ENCODE assay signal across 35 cellular contexts in genomic region chr10:105502076-105502475, GRCh38.
"Had no signal": no experiment of that assay in that cellular context is flagged by ENCODE, and none has a peak within 500 bp of the region (broad histone marks: within the 10 kb centered on the region; RNA-seq: fewer than 3 reads in every experiment).

No MANE protein-coding gene starts in this region.

- H3K36me3 Mint-ChIP-seq: activated naive CD4-positive, alpha-beta T cell treated with anti-CD3 and anti-CD28 coated beads, Interleukin-2, amount 50 U/mL, for 72 hours; activated naive CD8-positive, alpha-beta T cell treated with anti-CD3 and anti-CD28 coated beads for 36 hours had no signal

- H3K4me1 Mint-ChIP-seq: activated B cell treated with CpG ODN at 0.5 μM for 24 hours; activated CD4-positive, alpha-beta T cell treated with anti-CD3 and anti-CD28 coated beads, Interleukin-2, amount 10 ng/mL, durations not matched to agents 24 days and 14 days; activated naive CD8-positive, alpha-beta T cell treated with anti-CD3 and anti-CD28 coated beads for 36 hours; activated T-helper 17 cell treated with anti-CD3 and anti-CD28 coated beads, Interleukin-2, amount 50 U/mL, for 72 hours had no signal

- H3K27me3 ChIP-seq: adrenal gland, body of pancreas, brain microvascular endothelial cell, breast epithelium had no signal

- H3K36me3 ChIP-seq: adrenal gland, brain microvascular endothelial cell, breast epithelium had no signal

- H3K4me3 Mint-ChIP-seq: activated B cell treated with CpG ODN at 0.5 μM for 24 hours; activated CD4-positive, alpha-beta memory T cell treated with anti-CD3 and anti-CD28 coated beads for 36 hours; activated CD4-positive, alpha-beta T cell treated with anti-CD3 and anti-CD28 coated beads, Interleukin-2, amount 10 ng/mL, durations not matched to agents 24 days and 14 days; activated CD8-positive, alpha-beta T cell treated with anti-CD3 and anti-CD28 coated beads for 36 hours; activated naive CD4-positive, alpha-beta T cell treated with anti-CD3 and anti-CD28 coated beads for 36 hours; activated naive CD8-positive, alpha-beta T cell treated with anti-CD3 and anti-CD28 coated beads for 36 hours; activated T-cell treated with anti-CD3 and anti-CD28 coated beads, Interleukin-2, amount 50 U/mL, for 4 hours; activated T-cell treated with anti-CD3 and anti-CD28 coated beads, Interleukin-2, amount 50 U/mL, for 72 hours; activated T-helper 1 cell treated with anti-CD3 and anti-CD28 coated beads, Interleukin-12 subunit alpha, Interleukin-12 subunit beta, Interleukin-2, Interleukin-4 antibody, amounts not matched to agents 30 ng/mL and 10 ng/mL and 1 ng/mL, durations not matched to agents 14 hours and 24 hours and 36 hours; activated T-helper 17 cell treated with anti-CD3 and anti-CD28 coated beads, Interleukin-2, amount 50 U/mL, for 72 hours; T-helper 1 cell treated with Interleukin-12 subunit alpha and Interleukin-12 subunit beta and Interleukin-4 antibody, amounts not matched to agents 30 μg/mL and 1 μg/mL, for 36 hours; T-helper 2 cell treated with Interferon-gamma antibody and Interleukin-4, amounts not matched to agents 5 μg/mL and 100 μg/mL, for 36 hours had no signal

- H3K9me3 Mint-ChIP-seq: activated B cell treated with CpG ODN at 0.5 μM for 24 hours; activated CD4-positive, alpha-beta memory T cell treated with anti-CD3 and anti-CD28 coated beads for 36 hours; activated CD4-positive, alpha-beta T cell treated with anti-CD3 and anti-CD28 coated beads, Interleukin-2, amount 10 ng/mL, durations not matched to agents 24 days and 14 days; activated naive CD4-positive, alpha-beta T cell treated with anti-CD3 and anti-CD28 coated beads for 36 hours; activated naive CD4-positive, alpha-beta T cell treated with anti-CD3 and anti-CD28 coated beads, Interleukin-2, amount 50 U/mL, for 72 hours; activated naive CD8-positive, alpha-beta T cell treated with anti-CD3 and anti-CD28 coated beads for 36 hours; activated T-helper 1 cell treated with anti-CD3 and anti-CD28 coated beads, Interleukin-12 subunit alpha, Interleukin-12 subunit beta, Interleukin-2, Interleukin-4 antibody, amounts not matched to agents 30 ng/mL and 10 ng/mL and 1 ng/mL, durations not matched to agents 14 hours and 24 hours and 36 hours; T-helper 2 cell treated with Interferon-gamma antibody and Interleukin-4, amounts not matched to agents 5 μg/mL and 100 μg/mL, for 36 hours had no signal

- DNase-seq: activated B cell treated with CpG ODN at 0.5 μM for 24 hours; activated CD4-positive, alpha-beta memory T cell treated with anti-CD3 and anti-CD28 coated beads for 36 hours; activated CD4-positive, alpha-beta T cell treated with anti-CD3 and anti-CD28 coated beads for 4 hours; activated CD4-positive, alpha-beta T cell treated with anti-CD3 and anti-CD28 coated beads, Interleukin-2, amount 10 ng/mL, durations not matched to agents 24 days and 14 days; activated CD4-positive, alpha-beta T cell treated with anti-CD3 and anti-CD28 coated beads, Interleukin-2, amount 50 U/mL, for 1 hour; activated CD4-positive, alpha-beta T cell treated with anti-CD3 and anti-CD28 coated beads, Interleukin-2, amount 50 U/mL, for 4 hours; activated CD4-positive, CD25-positive, alpha-beta regulatory T cell treated with anti-CD3 and anti-CD28 coated beads, Interleukin-2, amount 50 U/mL, for 72 hours; activated CD8-positive, alpha-beta memory T cell treated with anti-CD3 and anti-CD28 coated beads, Interleukin-2, amount 50 U/mL, for 4 hours; activated CD8-positive, alpha-beta T cell treated with anti-CD3 and anti-CD28 coated beads for 36 hours; activated effector memory CD4-positive, alpha-beta T cell treated with anti-CD3 and anti-CD28 coated beads, Interleukin-2, amount 50 U/mL, for 16 hours; activated gamma-delta T cell treated with Interleukin-2 at 50 U/mL for 16 hours; activated naive CD4-positive, alpha-beta T cell; activated naive CD4-positive, alpha-beta T cell treated with anti-CD3 and anti-CD28 coated beads for 36 hours; activated naive CD4-positive, alpha-beta T cell treated with anti-CD3 and anti-CD28 coated beads, Interleukin-2, amount 50 U/mL, for 16 hours; activated naive CD8-positive, alpha-beta T cell treated with anti-CD3 and anti-CD28 coated beads for 36 hours; activated T-cell treated with anti-CD3 and anti-CD28 coated beads for 4 hours; activated T-cell treated with anti-CD3 and anti-CD28 coated beads, Interleukin-2, amount 50 U/mL, for 1 hour; activated T-cell treated with anti-CD3 and anti-CD28 coated beads, Interleukin-2, amount 50 U/mL, for 4 hours; activated T-cell treated with anti-CD3 and anti-CD28 coated beads, Interleukin-2, amount 50 U/mL, for 72 hours; adrenal gland; amniotic stem cell; aorta; body of pancreas; brain microvascular endothelial cell; central memory CD4-positive, alpha-beta T cell; T-helper 1 cell; T-helper 2 cell; T-helper 9 cell had no signal

- H3K9me3 ChIP-seq: adrenal gland, body of pancreas, breast epithelium had no signal

- H3K4me3 ChIP-seq: adrenal gland, body of pancreas, breast epithelium had no signal

- H3K4me1 ChIP-seq: adrenal gland, body of pancreas, breast epithelium had no signal

- H3K27me3 Mint-ChIP-seq: activated B cell treated with CpG ODN at 0.5 μM for 24 hours; activated CD4-positive, alpha-beta memory T cell treated with anti-CD3 and anti-CD28 coated beads for 36 hours; activated CD4-positive, alpha-beta T cell treated with anti-CD3 and anti-CD28 coated beads, Interleukin-2, amount 10 ng/mL, durations not matched to agents 24 days and 14 days; activated CD8-positive, alpha-beta T cell treated with anti-CD3 and anti-CD28 coated beads for 36 hours; activated naive CD8-positive, alpha-beta T cell treated with anti-CD3 and anti-CD28 coated beads for 36 hours; activated T-helper 17 cell treated with anti-CD3 and anti-CD28 coated beads, Interleukin-2, amount 50 U/mL, for 72 hours had no signal

- H3K27ac ChIP-seq: adrenal gland, body of pancreas, brain microvascular endothelial cell, breast epithelium, VCaP had no signal

- H3K27ac Mint-ChIP-seq: activated B cell treated with CpG ODN at 0.5 μM for 24 hours; activated CD4-positive, alpha-beta memory T cell treated with anti-CD3 and anti-CD28 coated beads for 36 hours; activated CD4-positive, alpha-beta T cell treated with anti-CD3 and anti-CD28 coated beads, Interleukin-2, amount 10 ng/mL, durations not matched to agents 24 days and 14 days; activated CD8-positive, alpha-beta T cell treated with anti-CD3 and anti-CD28 coated beads for 36 hours; activated naive CD4-positive, alpha-beta T cell treated with anti-CD3 and anti-CD28 coated beads for 36 hours; activated naive CD4-positive, alpha-beta T cell treated with anti-CD3 and anti-CD28 coated beads, Interleukin-2, amount 50 U/mL, for 72 hours; activated naive CD8-positive, alpha-beta T cell treated with anti-CD3 and anti-CD28 coated beads for 36 hours; activated T-cell treated with anti-CD3 and anti-CD28 coated beads, Interleukin-2, amount 50 U/mL, for 72 hours; activated T-helper 1 cell treated with anti-CD3 and anti-CD28 coated beads, Interleukin-12 subunit alpha, Interleukin-12 subunit beta, Interleukin-2, Interleukin-4 antibody, amounts not matched to agents 30 ng/mL and 10 ng/mL and 1 ng/mL, durations not matched to agents 14 hours and 24 hours and 36 hours; activated T-helper 17 cell treated with anti-CD3 and anti-CD28 coated beads, Interleukin-2, amount 50 U/mL, for 72 hours; T-helper 1 cell treated with Interleukin-12 subunit alpha and Interleukin-12 subunit beta and Interleukin-4 antibody, amounts not matched to agents 30 μg/mL and 1 μg/mL, for 36 hours; T-helper 2 cell treated with Interferon-gamma antibody and Interleukin-4, amounts not matched to agents 5 μg/mL and 100 μg/mL, for 36 hours had no signal
